ENCODE assay signal across 8 cellular contexts in genomic region chr12:108562348-108563134, GRCh38. TPM values are rescaled to one million over a fixed set of nuclear protein-coding genes. Genes with fewer than 3 reads are reported as not detected.
DNase-seq lines count a peak whose midpoint lies in the region; ATAC-seq, FAIRE-seq and TF ChIP-seq lines count a peak whose summit lies in the region.

ISCU (plus strand) TSS chr12:108562596; CDS start chr12:108562623, 27 bp downstream.

- peaks cover 11% of the 10 kb centered on the region for H3K36me3 Mint-ChIP-seq in CD4-positive, CD25-positive, alpha-beta regulatory T cell

- 0% methylated on average over 27 of the region's 72 CpGs for WGBS in HepG2 (ENCODE audit: low lambda C conversion rate)

- no peak; the same call in 1 of the 2 replicates for TF ChIP-seq CTCF in HepG2 (CRISPR knock-in tag; IDR thresholded peaks at IDR 0.05)

- peak; percentile 65 to 72 for ATAC-seq in CD4-positive, CD25-positive, alpha-beta regulatory T cell (ENCODE audit: low read depth in 2 of 2)
- ATAC-seq in GM19452 (IDR thresholded peaks at IDR 0.05; ENCODE audit: unreplicated experiment) (peak; percentile 51), HG03575 (IDR thresholded peaks at IDR 0.05; ENCODE audit: extremely low read depth, insufficient number of reproducible peaks, low FRiP score, unreplicated experiment) (peak; percentile 26), HepG2 (peak; percentile 83)

- H3K27me3 Mint-ChIP-seq in CD4-positive, CD25-positive, alpha-beta regulatory T cell, result no peaks in the 10 kb centered on the region

- peak; percentile 63 to 78 for TF ChIP-seq POLR2A in HepG2 (IDR thresholded peaks at IDR 0.05; ENCODE audit: insufficient read depth in 1 of 2, low read depth in 2 of 2, low read length in 2 of 2)

- peaks cover 51% of the 10 kb centered on the region for H3K79me2 ChIP-seq in HepG2 (ENCODE audit: insufficient read depth, low read length)

- no peaks in the 10 kb centered on the region for H3K9me3 Mint-ChIP-seq in CD4-positive, CD25-positive, alpha-beta regulatory T cell

- peak; percentile 98 to 99 (median 98) for DNase-seq in CD4-positive, CD25-positive, alpha-beta regulatory T cell
- DNase-seq in NCI-H82 (lab: John Stamatoyannopoulos, UW) (peak; percentile 98), dermis blood vessel endothelial cell (peak; percentile 98), HepG2 (ENCODE audit: low spot score) (peak; percentile 93)
- DNase-seq in activated CD4-positive, alpha-beta T cell treated with anti-CD3 and anti-CD28 coated beads, Interleukin-2, amount 50 U/mL, for 48 hours, result peak; percentile 98 to 99
- peak; percentile 99 to 100 for DNase-seq in stimulated activated CD4-positive, alpha-beta T cell treated with anti-CD3 and anti-CD28 coated beads, Interleukin-2, amount 100 ng/mL, for 48 hours

- peak within 1 kb of the TSS; percentile 99 for H3K4me2 ChIP-seq in HepG2 (ENCODE audit: low read depth, low read length)

- BruUV-seq in HepG2 (replicated peaks; lab: Mats Ljungman, UMichigan), result no TSS peak

- FAIRE-seq in HepG2 (lab: Jason Lieb, UNC), result no peak

- POLR2A ChIA-PET in HepG2 (lab: Yijun Ruan, JAX), result interaction anchor here (0.6 to 1.3 kb wide), 12 partner anchors 9 to 881 kb away, joined by 3 to 13 read pairs (median 3); partner anchors contain the start of genes ACACB and FICD

- no peak for TF ChIP-seq EP300 in HepG2 (IDR thresholded peaks at IDR 0.05; ENCODE audit: low read depth in 2 of 2, low read length in 2 of 2)
- no peak for TF ChIP-seq EP300 in HepG2 (CRISPR knock-in tag; IDR thresholded peaks at IDR 0.05; ENCODE audit: borderline replicate concordance)

- H3K4me1 ChIP-seq in CD4-positive, CD25-positive, alpha-beta regulatory T cell (ENCODE audit: control insufficient read depth, insufficient read depth, low read length, poor library complexity, severe bottlenecking), result peaks cover 66% of the 10 kb centered on the region
- H3K4me1 ChIP-seq in HepG2 (ENCODE audit: insufficient read depth, low read length), result peaks cover 30% of the 10 kb centered on the region

- intact Hi-C loops in HepG2 (cut with micrococcal nuclease; ENCODE audit: unreplicated experiment), result loop anchor here (1.0 to 5.0 kb wide), 5 partner anchors 56 to 388 kb away; partner anchors contain the start of genes CORO1C and SSH1

- H3K4me3 ChIP-seq in CD4-positive, CD25-positive, alpha-beta regulatory T cell (ENCODE audit: low read depth, low read length), result peak within 1 kb of the TSS; percentile 97
- peak within 1 kb of the TSS; percentile 96 to 100 (median 99) for H3K4me3 ChIP-seq in HepG2 (replicated peaks in 1 of 3; ENCODE audit: insufficient read depth in 1 of 3, low read depth in 2 of 3, low read length in 3 of 3)

- TF ChIP-seq RAD21 in HepG2 (CRISPR knock-in tag; IDR thresholded peaks at IDR 0.05), result peak; percentile 31; the same call in 1 of the 2 replicates

- peaks cover 35% of the 10 kb centered on the region for H3K36me3 ChIP-seq in CD4-positive, CD25-positive, alpha-beta regulatory T cell (ENCODE audit: control insufficient read depth, insufficient read depth, low read length)
- peaks cover 17 to 41% of the 10 kb centered on the region in 2 experiments for H3K36me3 ChIP-seq in HepG2 (replicated peaks in 1 of 2; ENCODE audit: control insufficient read depth in 1 of 2, insufficient read depth in 2 of 2, low read length in 2 of 2)

- H2AFZ ChIP-seq in HepG2 (ENCODE audit: low read length), result peak within 1 kb of the TSS; percentile 97

- in situ Hi-C loops in HepG2 (cut with HindIII; ENCODE audit: extremely low pct_ligation_motif_present, low pct_unique_long_range_greater_than_20kb), result loop anchor here (10.0 kb wide), 1 partner anchor 242 kb away; no protein-coding TSS in a partner anchor

- peak within 1 kb of the TSS; percentile 99 to 100 (median 100) for H3K27ac Mint-ChIP-seq in CD4-positive, CD25-positive, alpha-beta regulatory T cell

- H3K9ac ChIP-seq in HepG2 (ENCODE audit: insufficient read depth, low read depth, low read length), result peak within 1 kb of the TSS; percentile 98

- no peaks in the 10 kb centered on the region for H3K27me3 ChIP-seq in CD4-positive, CD25-positive, alpha-beta regulatory T cell (ENCODE audit: control insufficient read depth, insufficient read depth, low read length)
- H3K27me3 ChIP-seq in HepG2 (ENCODE audit: control insufficient read depth in 1 of 2, insufficient read depth in 2 of 2, low read length in 2 of 2), result no peaks in the 10 kb centered on the region; a peak in 1 of 5 replicates

- H3K4me1 Mint-ChIP-seq in CD4-positive, CD25-positive, alpha-beta regulatory T cell, result peaks cover 18 to 61% (median 36%) of the 10 kb centered on the region in 4 donors

- CTCF ChIA-PET in HepG2 (lab: Yijun Ruan, JAX; ENCODE audit: low intra/inter-chr PET ratio, low total read pairs), result interaction anchor here (0.8 to 3.9 kb wide), 3 partner anchors 55 to 241 kb away, joined by 3 to 45 read pairs (median 11); no protein-coding TSS in a partner anchor

- H3K4me3 Mint-ChIP-seq in CD4-positive, CD25-positive, alpha-beta regulatory T cell, result peak within 1 kb of the TSS; percentile 98 to 100 (median 100)

- H3K9me3 ChIP-seq in CD4-positive, CD25-positive, alpha-beta regulatory T cell (ENCODE audit: control insufficient read depth in 2 of 2, low read length in 2 of 2), result no peaks in the 10 kb centered on the region
- no peaks in the 10 kb centered on the region for H3K9me3 ChIP-seq in HepG2 (ENCODE audit: low read length)

- peaks cover 9% of the 10 kb centered on the region for H4K20me1 ChIP-seq in HepG2 (ENCODE audit: insufficient read depth, low read length)

- H3K27ac ChIP-seq in CD4-positive, CD25-positive, alpha-beta regulatory T cell (ENCODE audit: insufficient read depth, low read length, poor library complexity, severe bottlenecking), result peak within 1 kb of the TSS; percentile 93
- H3K27ac ChIP-seq in HepG2 (ENCODE audit: extremely low read length, insufficient read depth, low read length), result peak within 1 kb of the TSS; percentile 97

TF ChIP-seq in HepG2, 621 proteins besides CTCF, POLR2A, EP300 and RAD21 (continues in another document):
- no peak for TF ChIP-seq BATF2 (CRISPR knock-in tag; IDR thresholded peaks at IDR 0.05)
- TF ChIP-seq MATR3 (CRISPR knock-in tag; IDR thresholded peaks at IDR 0.05), result no peak
- no peak for TF ChIP-seq PRMT3 (CRISPR knock-in tag; IDR thresholded peaks at IDR 0.05; ENCODE audit: borderline replicate concordance, low read depth)
- no peak for TF ChIP-seq KAT2B (IDR thresholded peaks at IDR 0.05; ENCODE audit: borderline replicate concordance, low read depth, low read length)
- TF ChIP-seq ZNF431 (CRISPR knock-in tag; IDR thresholded peaks at IDR 0.05; ENCODE audit: borderline replicate concordance, low read depth), result peak; percentile 63
- TF ChIP-seq HIC2 (CRISPR knock-in tag; IDR thresholded peaks at IDR 0.05; ENCODE audit: low read depth), result no peak; the same call in 1 of the 2 replicates
- no peak for TF ChIP-seq ZSCAN29 (CRISPR knock-in tag; conservative IDR thresholded peaks at IDR 0.05)
- TF ChIP-seq ZNF24 (IDR thresholded peaks at IDR 0.05), result no peak
- no peak for TF ChIP-seq ZNF7 (CRISPR knock-in tag; IDR thresholded peaks at IDR 0.05)

RNA-seq across cellular contexts. Expression of gene ISCU, which starts in this region (rescaled TPM):
- 173 TPM for total RNA-seq in CD4-positive, CD25-positive, alpha-beta regulatory T cell
- 100 to 1,000 TPM; 241 to 295 (median 260) TPM for polyA plus RNA-seq in CD4-positive, CD25-positive, alpha-beta regulatory T cell
- 96.5 and 106 TPM in 2 replicates for total RNA-seq in dermis blood vessel endothelial cell
- 107 and 131 TPM in 2 replicates for total RNA-seq in HepG2 (2016; rRNA removed; fragmentation: Illumina TruSeq; extraction: Trizol)
- 132 and 143 TPM in 2 replicates for total RNA-seq in HepG2 (2016; cell fraction: cytosol; rRNA removed; fragmentation: Illumina TruSeq; extraction: Trizol; ENCODE audit: low read depth)
- total RNA-seq in HepG2 (2016; cell fraction: insoluble cytoplasmic fraction; rRNA removed; fragmentation: Illumina TruSeq; extraction: Trizol), result 110 and 134 TPM in 2 replicates
- 177 and 190 TPM in 2 replicates for total RNA-seq in HepG2 (2016; cell fraction: membrane; rRNA removed; fragmentation: Illumina TruSeq; extraction: Trizol)
- total RNA-seq in HepG2 (2016; cell fraction: nucleus; rRNA removed; fragmentation: Illumina TruSeq; extraction: Trizol), result 57.1 and 61.7 TPM in 2 replicates
- 85.9 and 94.4 TPM in 2 replicates for polyA plus RNA-seq in HepG2 (2011; rRNA removed)
- 52.6 and 73.1 TPM in 2 replicates for polyA plus RNA-seq in HepG2 (2011; cell fraction: cytosol; rRNA removed)
- polyA plus RNA-seq in HepG2 (2011; cell fraction: nucleus; rRNA removed), result 109 and 121 TPM in 2 replicates
- 68.8 and 75.6 TPM in 2 replicates for polyA plus RNA-seq in HepG2 (2012)
- 179 and 208 TPM in 2 replicates for polyA plus RNA-seq in HepG2 (2016; cell fraction: cytosol; fragmentation: Illumina TruSeq; extraction: Trizol; ENCODE audit: low read depth)
- polyA plus RNA-seq in HepG2 (2016; cell fraction: insoluble cytoplasmic fraction; fragmentation: Illumina TruSeq; extraction: Trizol; ENCODE audit: low read depth), result 160 and 163 TPM in 2 replicates
- 188 and 198 TPM in 2 replicates for polyA plus RNA-seq in HepG2 (2016; cell fraction: membrane; fragmentation: Illumina TruSeq; extraction: Trizol; ENCODE audit: low read depth)
- 121 and 125 TPM in 2 replicates for polyA plus RNA-seq in HepG2 (2016; cell fraction: nucleus; fragmentation: Illumina TruSeq; extraction: Trizol; ENCODE audit: insufficient read depth, low read depth)
- 27.0 and 56.6 TPM in 2 replicates for polyA minus RNA-seq in HepG2 (2011; rRNA and poly(A)+ RNA removed; ENCODE audit: low replicate concordance)
- polyA minus RNA-seq in HepG2 (2011; cell fraction: cytosol; rRNA and poly(A)+ RNA removed), result 22.4 and 23.6 TPM in 2 replicates
- polyA minus RNA-seq in HepG2 (2011; cell fraction: nucleus; rRNA and poly(A)+ RNA removed), result 41.3 and 43.5 TPM in 2 replicates

Comparison
In these comparisons a context has a peak if more than half of its experiments do, and no peak if none do; other contexts are left out.
1. Peak in every context shown above with its lines: DNase-seq, ATAC-seq, H3K4me3 ChIP-seq and H3K27ac ChIP-seq.
2. ATAC-seq: peak in every context shown above with its lines; median percentile 83 in HepG2; 68 in CD4-positive, CD25-positive, alpha-beta regulatory T cell; 51 in GM19452; 26 in HG03575.